1 cellular context compared by ENCODE assay signal in the genomic region with DNA sequence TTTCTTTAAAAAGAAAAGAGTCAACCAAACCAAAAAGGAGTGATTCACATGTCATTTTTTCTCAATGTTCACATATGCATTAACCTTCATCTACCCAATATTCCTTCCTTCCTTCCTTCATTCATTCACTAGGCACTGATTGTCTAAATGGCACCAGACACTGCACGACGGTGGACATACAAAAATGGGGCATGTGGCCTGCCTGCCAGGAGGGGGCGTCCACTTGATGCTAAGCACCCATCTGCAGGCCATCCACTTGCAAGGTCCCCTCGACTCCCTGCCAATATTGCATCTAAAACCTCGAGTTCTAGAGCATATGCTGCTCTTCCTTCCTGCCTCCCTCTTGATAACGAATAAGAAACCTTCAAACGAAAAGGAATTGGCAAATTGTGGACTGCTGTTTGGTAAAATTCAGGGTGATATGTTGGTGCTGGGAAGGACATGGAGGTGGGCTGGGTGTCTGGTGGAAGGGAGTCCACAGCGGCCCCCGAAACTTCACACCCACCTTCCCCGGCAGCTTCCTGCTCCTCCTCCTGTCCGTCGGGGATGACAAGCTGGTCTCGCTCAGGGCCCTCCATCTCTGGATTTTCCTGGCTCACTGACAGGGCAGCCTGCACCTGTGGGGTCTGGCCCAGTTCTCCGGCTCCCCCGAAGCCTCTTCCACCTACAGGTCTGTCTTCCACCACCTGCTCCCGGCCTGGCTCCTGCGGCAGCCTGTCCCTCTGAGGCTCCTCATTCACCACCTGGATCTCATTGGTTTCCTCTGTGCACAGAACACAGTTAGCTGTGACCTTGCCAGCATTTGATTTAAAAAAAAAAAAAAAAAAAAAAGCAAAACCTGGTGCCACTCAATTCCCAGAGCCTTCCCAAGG.
TF ChIP-seq lines count a peak whose summit lies in the region.

No MANE protein-coding gene starts in this region.

TF ChIP-seq in GM23338, 12 proteins besides CTCF, POLR2A, EP300 and RAD21:
- TF ChIP-seq, protein P1, sequence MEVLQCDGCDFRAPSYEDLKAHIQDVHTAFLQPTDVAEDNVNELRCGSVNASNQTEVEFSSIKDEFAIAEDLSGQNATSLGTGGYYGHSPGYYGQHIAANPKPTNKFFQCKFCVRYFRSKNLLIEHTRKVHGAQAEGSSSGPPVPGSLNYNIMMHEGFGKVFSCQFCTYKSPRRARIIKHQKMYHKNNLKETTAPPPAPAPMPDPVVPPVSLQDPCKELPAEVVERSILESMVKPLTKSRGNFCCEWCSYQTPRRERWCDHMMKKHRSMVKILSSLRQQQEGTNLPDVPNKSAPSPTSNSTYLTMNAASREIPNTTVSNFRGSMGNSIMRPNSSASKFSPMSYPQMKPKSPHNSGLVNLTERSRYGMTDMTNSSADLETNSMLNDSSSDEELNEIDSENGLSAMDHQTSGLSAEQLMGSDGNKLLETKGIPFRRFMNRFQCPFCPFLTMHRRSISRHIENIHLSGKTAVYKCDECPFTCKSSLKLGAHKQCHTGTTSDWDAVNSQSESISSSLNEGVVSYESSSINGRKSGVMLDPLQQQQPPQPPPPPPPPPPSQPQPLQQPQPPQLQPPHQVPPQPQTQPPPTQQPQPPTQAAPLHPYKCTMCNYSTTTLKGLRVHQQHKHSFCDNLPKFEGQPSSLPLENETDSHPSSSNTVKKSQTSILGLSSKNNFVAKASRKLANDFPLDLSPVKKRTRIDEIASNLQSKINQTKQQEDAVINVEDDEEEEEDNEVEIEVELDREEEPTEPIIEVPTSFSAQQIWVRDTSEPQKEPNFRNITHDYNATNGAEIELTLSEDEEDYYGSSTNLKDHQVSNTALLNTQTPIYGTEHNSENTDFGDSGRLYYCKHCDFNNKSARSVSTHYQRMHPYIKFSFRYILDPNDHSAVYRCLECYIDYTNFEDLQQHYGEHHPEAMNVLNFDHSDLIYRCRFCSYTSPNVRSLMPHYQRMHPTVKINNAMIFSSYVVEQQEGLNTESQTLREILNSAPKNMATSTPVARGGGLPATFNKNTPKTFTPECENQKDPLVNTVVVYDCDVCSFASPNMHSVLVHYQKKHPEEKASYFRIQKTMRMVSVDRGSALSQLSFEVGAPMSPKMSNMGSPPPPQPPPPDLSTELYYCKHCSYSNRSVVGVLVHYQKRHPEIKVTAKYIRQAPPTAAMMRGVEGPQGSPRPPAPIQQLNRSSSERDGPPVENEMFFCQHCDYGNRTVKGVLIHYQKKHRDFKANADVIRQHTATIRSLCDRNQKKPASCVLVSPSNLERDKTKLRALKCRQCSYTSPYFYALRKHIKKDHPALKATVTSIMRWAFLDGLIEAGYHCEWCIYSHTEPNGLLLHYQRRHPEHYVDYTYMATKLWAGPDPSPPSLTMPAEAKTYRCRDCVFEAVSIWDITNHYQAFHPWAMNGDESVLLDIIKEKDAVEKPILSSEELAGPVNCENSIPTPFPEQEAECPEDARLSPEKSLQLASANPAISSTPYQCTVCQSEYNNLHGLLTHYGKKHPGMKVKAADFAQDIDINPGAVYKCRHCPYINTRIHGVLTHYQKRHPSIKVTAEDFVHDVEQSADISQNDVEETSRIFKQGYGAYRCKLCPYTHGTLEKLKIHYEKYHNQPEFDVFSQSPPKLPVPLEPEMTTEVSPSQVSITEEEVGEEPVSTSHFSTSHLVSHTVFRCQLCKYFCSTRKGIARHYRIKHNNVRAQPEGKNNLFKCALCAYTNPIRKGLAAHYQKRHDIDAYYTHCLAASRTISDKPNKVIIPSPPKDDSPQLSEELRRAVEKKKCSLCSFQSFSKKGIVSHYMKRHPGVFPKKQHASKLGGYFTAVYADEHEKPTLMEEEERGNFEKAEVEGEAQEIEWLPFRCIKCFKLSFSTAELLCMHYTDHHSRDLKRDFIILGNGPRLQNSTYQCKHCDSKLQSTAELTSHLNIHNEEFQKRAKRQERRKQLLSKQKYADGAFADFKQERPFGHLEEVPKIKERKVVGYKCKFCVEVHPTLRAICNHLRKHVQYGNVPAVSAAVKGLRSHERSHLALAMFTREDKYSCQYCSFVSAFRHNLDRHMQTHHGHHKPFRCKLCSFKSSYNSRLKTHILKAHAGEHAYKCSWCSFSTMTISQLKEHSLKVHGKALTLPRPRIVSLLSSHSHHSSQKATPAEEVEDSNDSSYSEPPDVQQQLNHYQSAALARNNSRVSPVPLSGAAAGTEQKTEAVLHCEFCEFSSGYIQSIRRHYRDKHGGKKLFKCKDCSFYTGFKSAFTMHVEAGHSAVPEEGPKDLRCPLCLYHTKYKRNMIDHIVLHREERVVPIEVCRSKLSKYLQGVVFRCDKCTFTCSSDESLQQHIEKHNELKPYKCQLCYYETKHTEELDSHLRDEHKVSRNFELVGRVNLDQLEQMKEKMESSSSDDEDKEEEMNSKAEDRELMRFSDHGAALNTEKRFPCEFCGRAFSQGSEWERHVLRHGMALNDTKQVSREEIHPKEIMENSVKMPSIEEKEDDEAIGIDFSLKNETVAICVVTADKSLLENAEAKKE (CRISPR knock-in tag; IDR thresholded peaks at IDR 0.05), result no peak
- TF ChIP-seq ZNF114 (CRISPR knock-in tag; IDR thresholded peaks at IDR 0.05) (no peak), STAT1 (IDR thresholded peaks at IDR 0.05; ENCODE audit: unreplicated experiment) (no peak), JUNB (IDR thresholded peaks at IDR 0.05; ENCODE audit: unreplicated experiment) (no peak), POLR2AphosphoS5 (IDR thresholded peaks at IDR 0.05; ENCODE audit: low read depth) (no peak), EZH2 (IDR thresholded peaks at IDR 0.05; ENCODE audit: low read depth, unreplicated experiment) (no peak), CREB1 (CRISPR knock-in tag; IDR thresholded peaks at IDR 0.05; ENCODE audit: low read depth) (no peak), EZH2phosphoT487 (IDR thresholded peaks at IDR 0.05; ENCODE audit: unreplicated experiment) (no peak), NANOG (IDR thresholded peaks at IDR 0.05; ENCODE audit: borderline replicate concordance) (no peak), ZNF331 (CRISPR knock-in tag; IDR thresholded peaks at IDR 0.05; ENCODE audit: low read depth) (no peak)
- TF ChIP-seq, protein P2, sequence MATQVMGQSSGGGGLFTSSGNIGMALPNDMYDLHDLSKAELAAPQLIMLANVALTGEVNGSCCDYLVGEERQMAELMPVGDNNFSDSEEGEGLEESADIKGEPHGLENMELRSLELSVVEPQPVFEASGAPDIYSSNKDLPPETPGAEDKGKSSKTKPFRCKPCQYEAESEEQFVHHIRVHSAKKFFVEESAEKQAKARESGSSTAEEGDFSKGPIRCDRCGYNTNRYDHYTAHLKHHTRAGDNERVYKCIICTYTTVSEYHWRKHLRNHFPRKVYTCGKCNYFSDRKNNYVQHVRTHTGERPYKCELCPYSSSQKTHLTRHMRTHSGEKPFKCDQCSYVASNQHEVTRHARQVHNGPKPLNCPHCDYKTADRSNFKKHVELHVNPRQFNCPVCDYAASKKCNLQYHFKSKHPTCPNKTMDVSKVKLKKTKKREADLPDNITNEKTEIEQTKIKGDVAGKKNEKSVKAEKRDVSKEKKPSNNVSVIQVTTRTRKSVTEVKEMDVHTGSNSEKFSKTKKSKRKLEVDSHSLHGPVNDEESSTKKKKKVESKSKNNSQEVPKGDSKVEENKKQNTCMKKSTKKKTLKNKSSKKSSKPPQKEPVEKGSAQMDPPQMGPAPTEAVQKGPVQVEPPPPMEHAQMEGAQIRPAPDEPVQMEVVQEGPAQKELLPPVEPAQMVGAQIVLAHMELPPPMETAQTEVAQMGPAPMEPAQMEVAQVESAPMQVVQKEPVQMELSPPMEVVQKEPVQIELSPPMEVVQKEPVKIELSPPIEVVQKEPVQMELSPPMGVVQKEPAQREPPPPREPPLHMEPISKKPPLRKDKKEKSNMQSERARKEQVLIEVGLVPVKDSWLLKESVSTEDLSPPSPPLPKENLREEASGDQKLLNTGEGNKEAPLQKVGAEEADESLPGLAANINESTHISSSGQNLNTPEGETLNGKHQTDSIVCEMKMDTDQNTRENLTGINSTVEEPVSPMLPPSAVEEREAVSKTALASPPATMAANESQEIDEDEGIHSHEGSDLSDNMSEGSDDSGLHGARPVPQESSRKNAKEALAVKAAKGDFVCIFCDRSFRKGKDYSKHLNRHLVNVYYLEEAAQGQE (IDR thresholded peaks at IDR 0.05; ENCODE audit: unreplicated experiment), result no peak
- TF ChIP-seq, protein P3, sequence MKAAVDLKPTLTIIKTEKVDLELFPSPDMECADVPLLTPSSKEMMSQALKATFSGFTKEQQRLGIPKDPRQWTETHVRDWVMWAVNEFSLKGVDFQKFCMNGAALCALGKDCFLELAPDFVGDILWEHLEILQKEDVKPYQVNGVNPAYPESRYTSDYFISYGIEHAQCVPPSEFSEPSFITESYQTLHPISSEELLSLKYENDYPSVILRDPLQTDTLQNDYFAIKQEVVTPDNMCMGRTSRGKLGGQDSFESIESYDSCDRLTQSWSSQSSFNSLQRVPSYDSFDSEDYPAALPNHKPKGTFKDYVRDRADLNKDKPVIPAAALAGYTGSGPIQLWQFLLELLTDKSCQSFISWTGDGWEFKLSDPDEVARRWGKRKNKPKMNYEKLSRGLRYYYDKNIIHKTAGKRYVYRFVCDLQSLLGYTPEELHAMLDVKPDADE (IDR thresholded peaks at IDR 0.05), result no peak
